1 cellular context compared by ENCODE assay signal in genomic region chr7:76359111-76359986, GRCh38.
TF ChIP-seq lines count a peak whose summit lies in the region.

No MANE protein-coding gene starts in this region.

TF ChIP-seq in K562, 482 proteins besides CTCF, POLR2A, EP300 and RAD21 (continued from another document and continues in another):
- TF ChIP-seq MEIS2 (IDR thresholded peaks at IDR 0.05; ENCODE audit: partially characterized antibody) (peak; percentile 37), TAF7 (tag; IDR thresholded peaks at IDR 0.05) (peak; percentile 55; the same call in 1 of the 2 replicates), NR2F6 (CRISPR knock-in tag; IDR thresholded peaks at IDR 0.05) (0 out of 2 replicates have a peak, but pooled peaks have one; percentile 21), BDP1 (IDR thresholded peaks at IDR 0.05; ENCODE audit: insufficient read depth, insufficient read length) (no peak), SIN3A (IDR thresholded peaks at IDR 0.05; ENCODE audit: borderline replicate concordance in 2 of 2, control insufficient read depth in 1 of 2, low read depth in 2 of 2, low read length in 2 of 2) (no peak), HINFP (tag; conservative IDR thresholded peaks at IDR 0.05; ENCODE audit: low read depth) (no peak), COPS2 (conservative IDR thresholded peaks at IDR 0.05) (no peak), ZNF232 (CRISPR knock-in tag; IDR thresholded peaks at IDR 0.05) (no peak), XRCC3 (IDR thresholded peaks at IDR 0.05) (no peak), CBX8 (IDR thresholded peaks at IDR 0.05; ENCODE audit: borderline replicate concordance, extremely low read depth, low read depth, low read length, poor library complexity, severe bottlenecking) (no peak), FOXA1 (IDR thresholded peaks at IDR 0.05; ENCODE audit: borderline replicate concordance) (no peak), ZNF197 (CRISPR knock-in tag; IDR thresholded peaks at IDR 0.05; ENCODE audit: low read depth) (peak; percentile 83; the same call in 1 of the 2 replicates), CBX2 (IDR thresholded peaks at IDR 0.05; ENCODE audit: insufficient read depth, low read length, poor library complexity, severe bottlenecking) (no peak), RBM25 (IDR thresholded peaks at IDR 0.05; ENCODE audit: low read depth, low read length, severe bottlenecking) (no peak), ZNF133 (CRISPR knock-in tag; IDR thresholded peaks at IDR 0.05) (no peak), PURB (CRISPR knock-in tag; IDR thresholded peaks at IDR 0.05; ENCODE audit: low read depth) (no peak), NR0B1 (IDR thresholded peaks at IDR 0.05; ENCODE audit: partially characterized antibody) (no peak), RFX7 (CRISPR knock-in tag; IDR thresholded peaks at IDR 0.05) (no peak), ZNF165 (CRISPR knock-in tag; IDR thresholded peaks at IDR 0.05; ENCODE audit: borderline replicate concordance) (no peak), YY1 (IDR thresholded peaks at IDR 0.05; ENCODE audit: borderline replicate concordance in 1 of 3, control insufficient read depth in 1 of 3, extremely low read depth in 1 of 3, insufficient read depth in 3 of 3, insufficient read length in 1 of 3, insufficient replicate concordance in 2 of 3, low read depth in 1 of 3, low read length in 2 of 3) (peak; percentile 23 to 69 (median 57)), ZBTB1 (CRISPR knock-in tag; IDR thresholded peaks at IDR 0.05; ENCODE audit: borderline replicate concordance, low read depth) (no peak), SMARCB1 (IDR thresholded peaks at IDR 0.05; ENCODE audit: insufficient read length, low read depth) (peak; percentile 53), GTF2F1 (IDR thresholded peaks at IDR 0.05; ENCODE audit: low read depth, low read length) (peak; percentile 76), ZNF695 (CRISPR knock-in tag; IDR thresholded peaks at IDR 0.05) (no peak), ELF4 (CRISPR knock-in tag; IDR thresholded peaks at IDR 0.05) (peak; percentile 26; the same call in 1 of the 2 replicates), SAFB (IDR thresholded peaks at IDR 0.05; ENCODE audit: borderline replicate concordance, low read depth, low read length) (no peak), POLR2G (IDR thresholded peaks at IDR 0.05; ENCODE audit: low read depth, low read length) (no peak), HSF4 (CRISPR knock-in tag; IDR thresholded peaks at IDR 0.05; ENCODE audit: borderline replicate concordance) (no peak), ARID1B (IDR thresholded peaks at IDR 0.05) (peak; percentile 72), TCF3 (CRISPR knock-in tag; IDR thresholded peaks at IDR 0.05) (no peak; the same call in 1 of the 2 replicates), SETDB1 (IDR thresholded peaks at IDR 0.05; ENCODE audit: low read length) (no peak), RUNX1 (IDR thresholded peaks at IDR 0.05; ENCODE audit: low read depth) (0 out of 2 replicates have a peak, but pooled peaks have one; percentile 30), ARID2 (IDR thresholded peaks at IDR 0.05) (no peak), ZNF584 (CRISPR knock-in tag; IDR thresholded peaks at IDR 0.05; ENCODE audit: low read depth) (peak; percentile 63; the same call in 1 of the 2 replicates), HNRNPH1 (optimal IDR thresholded peaks at IDR 0.05; ENCODE audit: low read depth, low read length) (no peak), MAFG (tag; conservative IDR thresholded peaks at IDR 0.05) (peak; percentile 84), ZC3H4 (CRISPR knock-in tag; IDR thresholded peaks at IDR 0.05; ENCODE audit: borderline replicate concordance) (no peak), AFF4 (CRISPR knock-in tag; IDR thresholded peaks at IDR 0.05) (no peak; the same call in 1 of the 2 replicates), PHTF2 (CRISPR knock-in tag; IDR thresholded peaks at IDR 0.05) (no peak), SMC3 (conservative IDR thresholded peaks at IDR 0.05; ENCODE audit: insufficient read depth, low read depth, low read length) (peak; percentile 54), TCFL5 (CRISPR knock-in tag; conservative IDR thresholded peaks at IDR 0.05) (no peak), JUND (IDR thresholded peaks at IDR 0.05; ENCODE audit: borderline replicate concordance, low read depth, low read length) (peak; percentile 87), JUND (tag; IDR thresholded peaks at IDR 0.05; ENCODE audit: borderline replicate concordance, low read depth, low read length) (peak; percentile 64; the same call in 1 of the 3 replicates), TRIM28 (IDR thresholded peaks at IDR 0.05) (no peak), ZNF696 (CRISPR knock-in tag; conservative IDR thresholded peaks at IDR 0.05) (no peak), CHD4 (IDR thresholded peaks at IDR 0.05; ENCODE audit: insufficient read depth, insufficient replicate concordance, low read depth, low read length, poor library complexity, severe bottlenecking) (no peak), STAT6 (CRISPR knock-in tag; IDR thresholded peaks at IDR 0.05) (0 out of 2 replicates have a peak, but pooled peaks have one; percentile 66), GMEB1 (CRISPR knock-in tag; IDR thresholded peaks at IDR 0.05) (peak; percentile 78), AFF1 (IDR thresholded peaks at IDR 0.05; ENCODE audit: low read depth in 1 of 2, partially characterized antibody in 2 of 2) (peak in 1 of 2 experiments; percentile 96), BCLAF1 (IDR thresholded peaks at IDR 0.05; ENCODE audit: borderline replicate concordance in 1 of 2, control insufficient read depth in 1 of 2, low read depth in 2 of 2, low read length in 1 of 2) (peak in 1 of 2 experiments; percentile 61; a peak in 1 of 4 replicates)
